ENCODE assay signal across 2 cellular contexts in the genomic region with DNA sequence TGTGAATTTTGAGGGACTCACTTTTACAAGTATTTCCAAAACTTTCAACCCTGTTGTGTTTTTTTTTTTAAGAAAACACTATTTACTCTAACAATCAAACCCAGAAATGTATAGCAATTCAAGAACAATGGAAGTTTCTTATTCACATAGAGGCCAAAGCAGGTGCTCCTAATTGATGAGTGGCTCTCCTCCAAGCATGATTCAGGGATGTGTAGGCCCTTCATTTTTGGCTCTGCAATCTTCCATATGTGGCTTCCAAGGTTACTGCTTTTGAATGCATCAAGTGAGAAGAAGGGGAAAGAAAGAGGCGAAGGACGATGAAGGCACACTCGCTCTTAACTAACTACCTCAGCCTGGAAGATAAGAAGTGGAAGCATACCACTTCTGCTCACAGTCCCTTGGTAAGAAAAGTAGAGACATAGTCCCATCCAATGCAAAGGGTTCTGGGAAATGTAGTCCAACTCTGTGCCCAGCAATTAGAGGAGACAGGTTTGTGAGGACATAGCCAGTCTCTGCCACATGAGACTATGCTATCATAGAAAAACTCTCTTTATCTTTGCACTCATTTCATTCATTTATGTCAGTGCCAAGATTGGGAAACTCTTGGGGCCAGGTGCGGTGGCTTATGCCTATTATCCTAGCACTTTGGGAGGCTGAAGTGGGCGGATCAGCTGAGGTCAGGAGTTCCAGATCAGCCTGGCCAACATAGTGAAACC.
A peak's percentile ranks its signal among the peaks of the same experiment; 100 is the strongest.
TF ChIP-seq lines count a peak whose summit lies in the region.

No MANE protein-coding gene starts in this region.

TF ChIP-seq in HEK293, 187 proteins besides CTCF, POLR2A, EP300 and RAD21:
- TF ChIP-seq, protein P1, sequence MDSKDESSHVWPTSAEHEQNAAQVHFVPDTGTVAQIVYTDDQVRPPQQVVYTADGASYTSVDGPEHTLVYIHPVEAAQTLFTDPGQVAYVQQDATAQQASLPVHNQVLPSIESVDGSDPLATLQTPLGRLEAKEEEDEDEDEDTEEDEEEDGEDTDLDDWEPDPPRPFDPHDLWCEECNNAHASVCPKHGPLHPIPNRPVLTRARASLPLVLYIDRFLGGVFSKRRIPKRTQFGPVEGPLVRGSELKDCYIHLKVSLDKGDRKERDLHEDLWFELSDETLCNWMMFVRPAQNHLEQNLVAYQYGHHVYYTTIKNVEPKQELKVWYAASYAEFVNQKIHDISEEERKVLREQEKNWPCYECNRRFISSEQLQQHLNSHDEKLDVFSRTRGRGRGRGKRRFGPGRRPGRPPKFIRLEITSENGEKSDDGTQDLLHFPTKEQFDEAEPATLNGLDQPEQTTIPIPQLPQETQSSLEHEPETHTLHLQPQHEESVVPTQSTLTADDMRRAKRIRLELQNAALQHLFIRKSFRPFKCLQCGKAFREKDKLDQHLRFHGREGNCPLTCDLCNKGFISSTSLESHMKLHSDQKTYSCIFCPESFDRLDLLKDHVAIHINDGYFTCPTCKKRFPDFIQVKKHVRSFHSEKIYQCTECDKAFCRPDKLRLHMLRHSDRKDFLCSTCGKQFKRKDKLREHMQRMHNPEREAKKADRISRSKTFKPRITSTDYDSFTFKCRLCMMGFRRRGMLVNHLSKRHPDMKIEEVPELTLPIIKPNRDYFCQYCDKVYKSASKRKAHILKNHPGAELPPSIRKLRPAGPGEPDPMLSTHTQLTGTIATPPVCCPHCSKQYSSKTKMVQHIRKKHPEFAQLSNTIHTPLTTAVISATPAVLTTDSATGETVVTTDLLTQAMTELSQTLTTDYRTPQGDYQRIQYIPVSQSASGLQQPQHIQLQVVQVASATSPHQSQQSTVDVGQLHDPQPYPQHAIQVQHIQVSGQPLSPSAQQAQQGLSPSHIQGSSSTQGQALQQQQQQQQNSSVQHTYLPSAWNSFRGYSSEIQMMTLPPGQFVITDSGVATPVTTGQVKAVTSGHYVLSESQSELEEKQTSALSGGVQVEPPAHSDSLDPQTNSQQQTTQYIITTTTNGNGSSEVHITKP (tag by site-specific recombination; IDR thresholded peaks at IDR 0.05): peak; percentile 88
- TF ChIP-seq ZBTB48 (tag by site-specific recombination; IDR thresholded peaks at IDR 0.05) (peak; percentile 36; the same call in 1 of the 2 replicates), ZNF677 (tag by site-specific recombination; IDR thresholded peaks at IDR 0.05) (no peak), ZNF335 (tag by site-specific recombination; conservative IDR thresholded peaks at IDR 0.05) (peak; percentile 37; the same call in 1 of the 2 replicates), ZBTB17 (tag by site-specific recombination; IDR thresholded peaks at IDR 0.05) (peak; percentile 89)
TF ChIP-seq in HEK293: peak in this region for 4.

TF ChIP-seq in liver, 16 proteins besides CTCF, POLR2A, EP300 and RAD21 (continued from another document):
- TF ChIP-seq YY1 (IDR thresholded peaks at IDR 0.05) (peak; percentile 73), EGR1 (IDR thresholded peaks at IDR 0.05; ENCODE audit: low read depth in 2 of 2) (peak in 1 of 2 donors; percentile 79), TAF1 (conservative IDR thresholded peaks at IDR 0.05) (no peak), GABPA (IDR thresholded peaks at IDR 0.05 in 1 of 2, conservative IDR thresholded peaks at IDR 0.05 in 1 of 2) (peak in 1 of 2 donors; percentile 22), HNF4G (IDR thresholded peaks at IDR 0.05) (no peak), RXRA (IDR thresholded peaks at IDR 0.05) (peak; percentile 93 to 95), JUND (IDR thresholded peaks at IDR 0.05) (peak in 1 of 2 donors; percentile 71), SP1 (IDR thresholded peaks at IDR 0.05) (peak; percentile 85)
- TF ChIP-seq, protein P2, sequence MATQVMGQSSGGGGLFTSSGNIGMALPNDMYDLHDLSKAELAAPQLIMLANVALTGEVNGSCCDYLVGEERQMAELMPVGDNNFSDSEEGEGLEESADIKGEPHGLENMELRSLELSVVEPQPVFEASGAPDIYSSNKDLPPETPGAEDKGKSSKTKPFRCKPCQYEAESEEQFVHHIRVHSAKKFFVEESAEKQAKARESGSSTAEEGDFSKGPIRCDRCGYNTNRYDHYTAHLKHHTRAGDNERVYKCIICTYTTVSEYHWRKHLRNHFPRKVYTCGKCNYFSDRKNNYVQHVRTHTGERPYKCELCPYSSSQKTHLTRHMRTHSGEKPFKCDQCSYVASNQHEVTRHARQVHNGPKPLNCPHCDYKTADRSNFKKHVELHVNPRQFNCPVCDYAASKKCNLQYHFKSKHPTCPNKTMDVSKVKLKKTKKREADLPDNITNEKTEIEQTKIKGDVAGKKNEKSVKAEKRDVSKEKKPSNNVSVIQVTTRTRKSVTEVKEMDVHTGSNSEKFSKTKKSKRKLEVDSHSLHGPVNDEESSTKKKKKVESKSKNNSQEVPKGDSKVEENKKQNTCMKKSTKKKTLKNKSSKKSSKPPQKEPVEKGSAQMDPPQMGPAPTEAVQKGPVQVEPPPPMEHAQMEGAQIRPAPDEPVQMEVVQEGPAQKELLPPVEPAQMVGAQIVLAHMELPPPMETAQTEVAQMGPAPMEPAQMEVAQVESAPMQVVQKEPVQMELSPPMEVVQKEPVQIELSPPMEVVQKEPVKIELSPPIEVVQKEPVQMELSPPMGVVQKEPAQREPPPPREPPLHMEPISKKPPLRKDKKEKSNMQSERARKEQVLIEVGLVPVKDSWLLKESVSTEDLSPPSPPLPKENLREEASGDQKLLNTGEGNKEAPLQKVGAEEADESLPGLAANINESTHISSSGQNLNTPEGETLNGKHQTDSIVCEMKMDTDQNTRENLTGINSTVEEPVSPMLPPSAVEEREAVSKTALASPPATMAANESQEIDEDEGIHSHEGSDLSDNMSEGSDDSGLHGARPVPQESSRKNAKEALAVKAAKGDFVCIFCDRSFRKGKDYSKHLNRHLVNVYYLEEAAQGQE (IDR thresholded peaks at IDR 0.05): peak; percentile 62
- TF ChIP-seq, protein P3, sequence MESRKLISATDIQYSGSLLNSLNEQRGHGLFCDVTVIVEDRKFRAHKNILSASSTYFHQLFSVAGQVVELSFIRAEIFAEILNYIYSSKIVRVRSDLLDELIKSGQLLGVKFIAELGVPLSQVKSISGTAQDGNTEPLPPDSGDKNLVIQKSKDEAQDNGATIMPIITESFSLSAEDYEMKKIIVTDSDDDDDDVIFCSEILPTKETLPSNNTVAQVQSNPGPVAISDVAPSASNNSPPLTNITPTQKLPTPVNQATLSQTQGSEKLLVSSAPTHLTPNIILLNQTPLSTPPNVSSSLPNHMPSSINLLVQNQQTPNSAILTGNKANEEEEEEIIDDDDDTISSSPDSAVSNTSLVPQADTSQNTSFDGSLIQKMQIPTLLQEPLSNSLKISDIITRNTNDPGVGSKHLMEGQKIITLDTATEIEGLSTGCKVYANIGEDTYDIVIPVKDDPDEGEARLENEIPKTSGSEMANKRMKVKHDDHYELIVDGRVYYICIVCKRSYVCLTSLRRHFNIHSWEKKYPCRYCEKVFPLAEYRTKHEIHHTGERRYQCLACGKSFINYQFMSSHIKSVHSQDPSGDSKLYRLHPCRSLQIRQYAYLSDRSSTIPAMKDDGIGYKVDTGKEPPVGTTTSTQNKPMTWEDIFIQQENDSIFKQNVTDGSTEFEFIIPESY (IDR thresholded peaks at IDR 0.05): peak; percentile 80
- TF ChIP-seq, protein P4, sequence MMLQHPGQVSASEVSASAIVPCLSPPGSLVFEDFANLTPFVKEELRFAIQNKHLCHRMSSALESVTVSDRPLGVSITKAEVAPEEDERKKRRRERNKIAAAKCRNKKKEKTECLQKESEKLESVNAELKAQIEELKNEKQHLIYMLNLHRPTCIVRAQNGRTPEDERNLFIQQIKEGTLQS (IDR thresholded peaks at IDR 0.05): peak; percentile 36
